In the genomic region with DNA sequence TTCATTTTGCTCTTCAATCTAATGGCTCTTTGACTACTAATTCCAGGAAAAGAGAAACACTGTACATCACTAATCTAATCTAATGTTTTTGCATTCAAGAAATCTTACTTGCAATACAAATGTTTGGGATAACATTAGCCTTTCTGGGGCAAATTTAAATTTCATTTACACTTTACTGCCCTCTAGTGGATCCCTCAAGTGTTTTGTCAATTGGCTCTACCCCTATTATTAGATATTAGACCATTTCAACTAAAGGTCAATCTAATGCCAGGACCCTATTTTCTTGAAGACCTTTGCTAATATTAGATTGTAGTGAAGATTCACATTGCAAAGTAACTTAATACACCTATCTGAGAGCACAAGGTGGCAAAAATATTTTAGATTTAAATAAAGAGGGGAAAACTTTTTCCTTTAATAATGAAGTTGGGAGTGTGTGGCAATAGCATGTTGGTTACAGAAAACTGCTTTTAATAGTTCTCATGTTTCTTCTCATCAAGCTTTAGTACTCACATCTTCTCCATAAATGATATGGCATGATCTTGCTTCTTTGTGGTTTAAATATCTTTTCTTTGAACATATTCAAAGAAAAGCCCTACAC, we compare ENCODE assay signal across 8 cellular contexts. TPM values are rescaled to one million over a fixed set of nuclear protein-coding genes. Genes with fewer than 3 reads are reported as not detected.
DNase-seq lines count a peak whose midpoint lies in the region; ATAC-seq and TF ChIP-seq lines count a peak whose summit lies in the region.

No MANE protein-coding gene starts in this region.

- ATAC-seq in omental fat pad (ENCODE audit: low FRiP score) (peak; percentile 60), GM19463 (IDR thresholded peaks at IDR 0.05; ENCODE audit: unreplicated experiment) (no peak)

- no peak overlapping the region for H3K27ac ChIP-seq in 22Rv1

- DNase-seq in NCI-H82 treated with DMSO at 0.1 percent for 48 hours (lab: John Stamatoyannopoulos, UW; ENCODE audit: unreplicated experiment) (peak; percentile 35), dermis blood vessel endothelial cell (peak; percentile 69), omental fat pad (ENCODE audit: low spot score) (no peak), occipital lobe (lab: John Stamatoyannopoulos, UW) (no peak), mucosa of gallbladder (ENCODE audit: low spot score) (no peak)

- TF ChIP-seq CTCF in 22Rv1 (IDR thresholded peaks at IDR 0.05) (peak; percentile 78), GM12872 (IDR thresholded peaks at IDR 0.05; ENCODE audit: insufficient read depth, low read depth, low read length) (peak; percentile 61), omental fat pad (IDR thresholded peaks at IDR 0.05) (no peak)

RNA-seq across cellular contexts. Expression of gene C2CD4A, which starts 5.0 kb away (rescaled TPM):
- total RNA-seq in dermis blood vessel endothelial cell, result 1.5 and 2.7 TPM in 2 replicates
- under 1 TPM in 2 of 4 donors, not detected in 2; 0.09 to 0.60 TPM for total RNA-seq in omental fat pad
- total RNA-seq in occipital lobe, result 0.16 TPM
- total RNA-seq in mucosa of gallbladder, result 0.17 TPM

RNA-seq across cellular contexts. Expression of gene VPS13C, which starts 11.6 kb away (rescaled TPM):
- 132 and 135 TPM in 2 replicates for total RNA-seq in dermis blood vessel endothelial cell
- 100 to 1,000 TPM in 1 of 4 donors, 10 to 100 TPM in 3; 61.6 to 144 (median 75.8) TPM for total RNA-seq in omental fat pad
- total RNA-seq in occipital lobe, result 142 TPM
- total RNA-seq in mucosa of gallbladder, result 65.6 TPM

Comparison
In these comparisons a context has a peak if more than half of its experiments do, and no peak if none do; other contexts are left out.
1. CTCF ChIP-seq: peak in 22Rv1 (single experiment) and GM12872 (single experiment); none in omental fat pad (0 of 3).
2. DNase-seq: peak in NCI-H82 treated with DMSO at 0.1 percent for 48 hours (single experiment) and dermis blood vessel endothelial cell (single experiment); none in omental fat pad (single experiment), occipital lobe (single experiment) and mucosa of gallbladder (single experiment).